Comparison of ENCODE assay signal across 11 cellular contexts in genomic region chr3:57298041-57298440, GRCh38. TPM values are rescaled to one million over a fixed set of nuclear protein-coding genes. Genes with fewer than 3 reads are reported as not detected.
DNase-seq lines count a peak whose midpoint lies in the region; ATAC-seq, FAIRE-seq and TF ChIP-seq lines count a peak whose summit lies in the region.
"Had no signal": no experiment of that assay in that cellular context is flagged by ENCODE, and none has a peak within 500 bp of the region (broad histone marks: within the 10 kb centered on the region; RNA-seq: fewer than 3 reads in every experiment).

No MANE protein-coding gene starts in this region.

- TF ChIP-seq POLR2A in GM12891 (IDR thresholded peaks at IDR 0.05; ENCODE audit: low read depth, low read length), result no peak

- peaks cover 15% of the 10 kb centered on the region for H3K27me3 Mint-ChIP-seq in activated naive CD8-positive, alpha-beta T cell treated with anti-CD3 and anti-CD28 coated beads, Interleukin-2, amount 50 U/mL, for 24 hours

- no peak for TF ChIP-seq CTCF in kidney (IDR thresholded peaks at IDR 0.05; ENCODE audit: borderline replicate concordance, extremely low read depth, insufficient read depth)

- H3K4me1 ChIP-seq in kidney (ENCODE audit: control insufficient read depth in 1 of 2, insufficient read depth in 1 of 2, low read depth in 1 of 2, low read length in 2 of 2), result no peaks in the 10 kb centered on the region

- H3K9me3 Mint-ChIP-seq in activated naive CD8-positive, alpha-beta T cell treated with anti-CD3 and anti-CD28 coated beads, Interleukin-2, amount 50 U/mL, for 24 hours, result no peaks in the 10 kb centered on the region

- H3K9ac ChIP-seq in kidney (ENCODE audit: low read length in 2 of 2), result no peak overlapping the region

- intact Hi-C loops in kidney (cut with DNase I), result no loop called here

- ATAC-seq in activated naive CD8-positive, alpha-beta T cell treated with anti-CD3 and anti-CD28 coated beads, Interleukin-2, amount 50 U/mL, for 24 hours, result peak; percentile 63
- ATAC-seq: Right ventricle myocardium inferior had no signal

- H3K4me3 Mint-ChIP-seq in activated naive CD8-positive, alpha-beta T cell treated with anti-CD3 and anti-CD28 coated beads, Interleukin-2, amount 50 U/mL, for 24 hours, result no peak overlapping the region

- no peaks in the 10 kb centered on the region for H3K36me3 Mint-ChIP-seq in activated naive CD8-positive, alpha-beta T cell treated with anti-CD3 and anti-CD28 coated beads, Interleukin-2, amount 50 U/mL, for 24 hours (ENCODE audit: low read depth)

- H3K9me3 ChIP-seq in kidney (ENCODE audit: control insufficient read depth in 1 of 2, low read length in 2 of 2), result no peaks in the 10 kb centered on the region

- H3K36me3 ChIP-seq in kidney (ENCODE audit: control insufficient read depth in 1 of 2, insufficient read depth in 2 of 2, low read length in 2 of 2), result no peaks in the 10 kb centered on the region

- no peak overlapping the region for H3K4me3 ChIP-seq in kidney (ENCODE audit: low read length in 2 of 2)

- no peaks in the 10 kb centered on the region for H3K4me1 Mint-ChIP-seq in activated naive CD8-positive, alpha-beta T cell treated with anti-CD3 and anti-CD28 coated beads, Interleukin-2, amount 50 U/mL, for 24 hours

- FAIRE-seq in GM12891 (lab: Jason Lieb, UNC) (no peak), kidney (lab: Jason Lieb, UNC) (no peak)

- H3K27ac ChIP-seq in kidney (ENCODE audit: low read depth in 2 of 2, low read length in 2 of 2), result no peak overlapping the region

- no peak overlapping the region for H3K27ac Mint-ChIP-seq in activated naive CD8-positive, alpha-beta T cell treated with anti-CD3 and anti-CD28 coated beads, Interleukin-2, amount 50 U/mL, for 24 hours

- DNase-seq in AG20443 (ENCODE audit: low spot score) (peak; percentile 13), HK-2 (ENCODE audit: unreplicated experiment) (peak; percentile 36), kidney glomerular epithelial cell (lab: John Stamatoyannopoulos, UW) (peak; percentile 52), Kasumi-1 (lab: John Stamatoyannopoulos, UW) (no peak), CD1c-positive myeloid dendritic cell (ENCODE audit: extremely low spot score) (no peak), GM12891 (ENCODE audit: insufficient read length, low spot score) (no peak), kidney (no peak)
- DNase-seq in activated naive CD8-positive, alpha-beta T cell treated with anti-CD3 and anti-CD28 coated beads, Interleukin-2, amount 50 U/mL, for 24 hours, result no peak
- DNase-seq: activated CD4-positive, alpha-beta T cell treated with anti-CD3 and anti-CD28 coated beads for 4 hours; effector memory CD4-positive, alpha-beta T cell had no signal

TF ChIP-seq in GM12891, 5 proteins besides CTCF, POLR2A, EP300 and RAD21:
- TF ChIP-seq POU2F2 (IDR thresholded peaks at IDR 0.05; ENCODE audit: low read depth, low read length) (no peak), SPI1 (IDR thresholded peaks at IDR 0.05; ENCODE audit: low read depth, low read length) (no peak), PAX5 (IDR thresholded peaks at IDR 0.05; ENCODE audit: insufficient read depth, low read length, severe bottlenecking) (no peak), POLR2AphosphoS5 (IDR thresholded peaks at IDR 0.05; ENCODE audit: low read depth, low read length) (no peak), TAF1 (IDR thresholded peaks at IDR 0.05; ENCODE audit: low read depth, low read length) (no peak)

RNA-seq across cellular contexts. Expression of gene ASB14, which starts 5.6 kb away (rescaled TPM):
- 0.42 TPM for polyA plus RNA-seq in GM12891 (2012; ENCODE audit: low read depth, missing spikeins)
- not detected for total RNA-seq in kidney
- not detected for polyA plus RNA-seq in kidney (ENCODE audit: insufficient read depth, low read depth, low replicate concordance)

Comparison
In these comparisons a context has a peak if more than half of its experiments do, and no peak if none do; other contexts are left out.
1. DNase-seq: peak in AG20443 (single experiment), HK-2 (single experiment) and kidney glomerular epithelial cell (single experiment); none in activated naive CD8-positive, alpha-beta T cell treated with anti-CD3 and anti-CD28 coated beads, Interleukin-2, amount 50 U/mL, for 24 hours (single experiment), Kasumi-1 (0 of 2), CD1c-positive myeloid dendritic cell (single experiment), GM12891 (single experiment) and kidney (single experiment).